8 cellular contexts compared by ENCODE assay signal in the genomic region with DNA sequence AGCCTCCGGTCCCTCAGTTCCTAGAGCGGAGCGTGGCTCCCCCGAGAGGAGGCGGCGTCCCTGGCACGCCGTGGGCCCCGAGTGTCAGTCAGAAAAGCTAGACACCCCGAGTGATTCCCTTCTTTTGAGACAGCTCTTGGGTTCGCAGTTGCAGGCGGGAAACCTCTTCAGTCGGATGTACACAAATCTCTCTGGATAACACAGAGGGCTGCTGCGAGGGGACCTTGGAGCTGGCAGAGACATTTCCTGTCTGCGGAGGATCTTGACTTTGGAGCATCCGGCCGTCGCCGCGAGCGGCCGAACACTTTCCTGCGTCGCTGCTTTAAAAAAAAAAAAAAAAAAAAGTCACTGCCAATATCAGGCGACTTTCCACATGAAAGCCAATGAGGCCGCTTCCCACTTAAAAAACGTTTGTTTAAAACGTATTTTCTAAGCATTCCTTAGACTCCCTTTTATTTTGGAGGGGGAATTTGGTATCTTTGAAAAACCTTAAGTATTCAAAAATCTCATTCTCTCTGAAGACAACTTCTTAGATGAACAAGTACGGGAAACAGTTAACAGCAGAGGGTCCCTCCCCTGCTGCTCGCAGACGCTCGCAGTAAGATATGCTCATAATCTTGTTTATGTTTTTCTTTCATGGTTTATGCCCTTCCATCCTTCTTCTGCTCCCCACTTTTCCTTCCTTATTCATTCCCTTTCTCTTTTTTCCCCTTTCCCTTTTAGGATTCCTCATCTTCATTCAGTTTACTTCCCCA. TPM values are rescaled to one million over a fixed set of nuclear protein-coding genes. Genes with fewer than 3 reads are reported as not detected.
DNase-seq lines count a peak whose midpoint lies in the region; ATAC-seq and TF ChIP-seq lines count a peak whose summit lies in the region.

No MANE protein-coding gene starts in this region.

- DNase-seq in GM06990 (ENCODE audit: extremely low read depth, insufficient read length) (peak; percentile 56), NCI-H2171 (lab: John Stamatoyannopoulos, UW) (peak; percentile 39), right cardiac atrium (peak; percentile 40 to 80 (median 52)), sigmoid colon (no peak), T1000 (lab: John Stamatoyannopoulos, UW) (no peak), NCI-H1048 (lab: John Stamatoyannopoulos, UW) (no peak)
- peak; percentile 62 for DNase-seq in activated naive CD4-positive, alpha-beta T cell treated with anti-CD3 and anti-CD28 coated beads for 36 hours

- TF ChIP-seq CTCF in GM06990 (IDR thresholded peaks at IDR 0.05; ENCODE audit: insufficient read depth, low read length, poor library complexity, severe bottlenecking) (no peak), sigmoid colon (IDR thresholded peaks at IDR 0.05) (no peak)

- H3K4me1 Mint-ChIP-seq in activated naive CD4-positive, alpha-beta T cell treated with anti-CD3 and anti-CD28 coated beads for 36 hours (ENCODE audit: low read depth) = peaks cover 16% of the 10 kb centered on the region

- no peaks in the 10 kb centered on the region for H3K36me3 Mint-ChIP-seq in activated naive CD4-positive, alpha-beta T cell treated with anti-CD3 and anti-CD28 coated beads for 36 hours (ENCODE audit: low read depth)

- no peaks in the 10 kb centered on the region for H3K9me3 Mint-ChIP-seq in activated naive CD4-positive, alpha-beta T cell treated with anti-CD3 and anti-CD28 coated beads for 36 hours

- peak overlapping the region; percentile 78 for H3K4me3 Mint-ChIP-seq in activated naive CD4-positive, alpha-beta T cell treated with anti-CD3 and anti-CD28 coated beads for 36 hours

- no peaks in the 10 kb centered on the region for H3K36me3 ChIP-seq in GM06990 (ENCODE audit: control insufficient read depth, insufficient read depth, low read length)
- no peaks in the 10 kb centered on the region for H3K36me3 ChIP-seq in sigmoid colon

- H3K27me3 ChIP-seq in GM06990 (replicated peaks; ENCODE audit: control insufficient read depth, insufficient read depth, low read length) (peaks cover 2% of the 10 kb centered on the region), right cardiac atrium (ENCODE audit: control insufficient read depth, insufficient read depth) (no peaks in the 10 kb centered on the region), sigmoid colon (peaks cover 0 to 14% (median 0%) of the 10 kb centered on the region in 3 donors)

- intact Hi-C loops in activated naive CD4-positive, alpha-beta T cell treated with anti-CD3 and anti-CD28 coated beads for 36 hours (cut with micrococcal nuclease) = loop anchor here (1.0 to 10.0 kb wide), 3 partner anchors 8 to 365 kb away; a partner anchor contains a TSS
- intact Hi-C loops in right cardiac atrium (cut with DNase I) = no loop called here
- intact Hi-C loops in sigmoid colon (cut with DNase I) = loop anchor here (2.0 to 10.0 kb wide), 2 partner anchors 57 to 185 kb away; no protein-coding TSS in a partner anchor

- no peak overlapping the region for H3K27ac Mint-ChIP-seq in activated naive CD4-positive, alpha-beta T cell treated with anti-CD3 and anti-CD28 coated beads for 36 hours

- no peak for TF ChIP-seq EP300 in sigmoid colon (IDR thresholded peaks at IDR 0.05)

- CTCF ChIA-PET in activated naive CD4-positive, alpha-beta T cell treated with anti-CD3 and anti-CD28 coated beads for 36 hours (lab: Charles Lee) = no interaction called here

- H3K4me1 ChIP-seq in right cardiac atrium (ENCODE audit: control insufficient read depth, insufficient read depth, low read length) (peaks cover 1% of the 10 kb centered on the region), sigmoid colon (peaks cover 0 to 18% (median 6%) of the 10 kb centered on the region in 4 donors)

- no peak for TF ChIP-seq POLR2A in sigmoid colon (IDR thresholded peaks at IDR 0.05)

- no peaks in the 10 kb centered on the region for H3K9me3 ChIP-seq in right cardiac atrium (ENCODE audit: control insufficient read depth, low read length)
- H3K9me3 ChIP-seq in sigmoid colon = no peaks in the 10 kb centered on the region

- H3K27ac ChIP-seq in right cardiac atrium (ENCODE audit: low read length) (no peak overlapping the region), sigmoid colon (peak overlapping the region; percentile 52 to 83 (median 68))

- peak overlapping the region; percentile 38 for H3K4me3 ChIP-seq in GM06990 (replicated peaks; ENCODE audit: low read depth, low read length)
- peak overlapping the region; percentile 33 for H3K4me3 ChIP-seq in right cardiac atrium (ENCODE audit: low read length)
- H3K4me3 ChIP-seq in sigmoid colon = peak overlapping the region; percentile 18 to 53 (median 44)

- peaks cover 64% of the 10 kb centered on the region for H3K27me3 Mint-ChIP-seq in activated naive CD4-positive, alpha-beta T cell treated with anti-CD3 and anti-CD28 coated beads for 36 hours (ENCODE audit: low read depth)

- WGBS in right cardiac atrium = under 1% methylated on average over 32 of the region's 32 CpGs
- WGBS in sigmoid colon, 2 donors = 3 to 5% methylated on average over 32 of the region's 32 CpGs

- ATAC-seq in right cardiac atrium (peak; percentile 72 to 83), GM19023 (IDR thresholded peaks at IDR 0.05; ENCODE audit: unreplicated experiment) (no peak)

RNA-seq across cellular contexts. Expression of a gene that starts 9.9 kb away (rescaled TPM):
- under 1 TPM in 1 of 2 experiments, not detected in 1; 0.15 TPM for total RNA-seq in activated naive CD4-positive, alpha-beta T cell treated with anti-CD3 and anti-CD28 coated beads for 36 hours
- total RNA-seq in right cardiac atrium (1 to 10 TPM; 2.6 to 6.9 (median 4.7) TPM), sigmoid colon (1 to 10 TPM; 3.5 to 8.9 (median 6.6) TPM)
- polyA plus RNA-seq in right cardiac atrium (4.7 TPM), sigmoid colon (10 to 100 TPM in 1 of 3 donors, 1 to 10 TPM in 2; 2.8 to 13.2 (median 6.6) TPM)

Comparison
In these comparisons a context has a peak if more than half of its experiments do, and no peak if none do; other contexts are left out.
1. DNase-seq: peak in GM06990 (single experiment), NCI-H2171 (single experiment), activated naive CD4-positive, alpha-beta T cell treated with anti-CD3 and anti-CD28 coated beads for 36 hours (single experiment) and right cardiac atrium (3 of 3); none in sigmoid colon (single experiment), T1000 (single experiment) and NCI-H1048 (single experiment).
2. intact Hi-C loops: an anchor here in activated naive CD4-positive, alpha-beta T cell treated with anti-CD3 and anti-CD28 coated beads for 36 hours (1.0 to 10.0 kb wide) and sigmoid colon (2.0 to 10.0 kb wide); none called in right cardiac atrium.
3. Peak in every context shown above with its lines, with median percentiles within 50 percentile points of each other: H3K4me3 ChIP-seq.